Comparison of ENCODE assay signal across 8 cellular contexts in the genomic region with DNA sequence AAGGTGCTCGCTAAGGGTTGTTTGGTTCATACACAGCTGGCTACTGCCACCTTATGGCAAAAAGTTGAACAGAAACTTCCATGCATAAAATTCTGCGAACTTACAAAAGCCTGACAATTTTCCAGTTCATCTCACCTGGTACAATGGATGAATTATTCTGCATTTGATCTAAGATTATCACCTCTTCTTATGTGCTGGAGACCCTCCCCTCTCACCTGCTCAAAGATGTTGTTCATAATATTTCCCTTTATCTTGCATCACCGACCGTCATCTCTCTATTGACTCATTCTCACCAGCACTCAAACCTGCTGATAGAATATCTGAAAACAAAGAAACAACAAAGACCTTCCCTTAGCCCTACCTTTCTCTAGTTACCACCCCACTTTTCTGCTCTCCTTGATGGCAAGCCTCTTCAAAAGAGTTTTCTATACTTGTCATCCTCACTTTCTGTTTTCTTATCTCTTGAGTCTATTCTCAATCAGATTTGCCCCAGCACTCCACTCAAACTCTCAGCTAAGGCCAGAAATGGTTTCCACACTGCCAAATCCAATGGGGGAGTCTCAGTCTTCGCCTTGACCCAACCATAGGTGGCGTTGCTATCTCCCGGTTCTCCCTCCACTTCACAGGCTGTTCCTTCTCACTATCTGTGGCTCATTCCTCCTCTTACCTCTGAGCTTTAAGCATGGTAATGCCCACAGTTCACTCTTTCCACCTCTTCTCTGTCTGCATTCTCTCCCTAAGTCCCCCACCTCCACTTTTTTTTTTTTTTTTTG. TPM values are rescaled to one million over a fixed set of nuclear protein-coding genes. Genes with fewer than 3 reads are reported as not detected.
DNase-seq lines count a peak whose midpoint lies in the region; ATAC-seq, FAIRE-seq and TF ChIP-seq lines count a peak whose summit lies in the region.

No MANE protein-coding gene starts in this region.

- peak overlapping the region in 2 of 3 donors; percentile 3 to 22 for H3K27ac Mint-ChIP-seq in CD4-positive, CD25-positive, alpha-beta regulatory T cell
- no peak overlapping the region for H3K27ac Mint-ChIP-seq in activated T-helper 17 cell treated with anti-CD3 and anti-CD28 coated beads, Interleukin-2, amount 50 U/mL, for 72 hours
- no peak overlapping the region for H3K27ac Mint-ChIP-seq in progenitor cell of endocrine pancreas

- H3K4me1 ChIP-seq in CD4-positive, CD25-positive, alpha-beta regulatory T cell (ENCODE audit: control insufficient read depth, insufficient read depth, low read length, poor library complexity, severe bottlenecking): no peaks in the 10 kb centered on the region

- H3K4me1 Mint-ChIP-seq in CD4-positive, CD25-positive, alpha-beta regulatory T cell: peaks cover 5 to 13% (median 8%) of the 10 kb centered on the region in 4 donors
- peaks cover 14% of the 10 kb centered on the region for H3K4me1 Mint-ChIP-seq in activated T-helper 17 cell treated with anti-CD3 and anti-CD28 coated beads, Interleukin-2, amount 50 U/mL, for 72 hours
- H3K4me1 Mint-ChIP-seq in progenitor cell of endocrine pancreas (ENCODE audit: low read depth): peaks cover 7% of the 10 kb centered on the region

- peaks cover 4% of the 10 kb centered on the region for H3K27me3 Mint-ChIP-seq in CD4-positive, CD25-positive, alpha-beta regulatory T cell
- H3K27me3 Mint-ChIP-seq in activated T-helper 17 cell treated with anti-CD3 and anti-CD28 coated beads, Interleukin-2, amount 50 U/mL, for 72 hours: peaks cover 7% of the 10 kb centered on the region
- H3K27me3 Mint-ChIP-seq in progenitor cell of endocrine pancreas: peaks cover 10% of the 10 kb centered on the region

- no peaks in the 10 kb centered on the region for H3K9me3 Mint-ChIP-seq in CD4-positive, CD25-positive, alpha-beta regulatory T cell
- H3K9me3 Mint-ChIP-seq in activated T-helper 17 cell treated with anti-CD3 and anti-CD28 coated beads, Interleukin-2, amount 50 U/mL, for 72 hours: no peaks in the 10 kb centered on the region
- no peaks in the 10 kb centered on the region for H3K9me3 Mint-ChIP-seq in progenitor cell of endocrine pancreas (ENCODE audit: low read depth)

- H3K4me3 ChIP-seq in CD4-positive, CD25-positive, alpha-beta regulatory T cell (ENCODE audit: low read depth, low read length): peak overlapping the region; percentile 65

- no peak for TF ChIP-seq POLR2A in GM12892 (IDR thresholded peaks at IDR 0.05; ENCODE audit: low read depth, low read length)

- H3K27me3 ChIP-seq in CD4-positive, CD25-positive, alpha-beta regulatory T cell (ENCODE audit: control insufficient read depth, insufficient read depth, low read length): no peaks in the 10 kb centered on the region

- H3K9me3 ChIP-seq in CD4-positive, CD25-positive, alpha-beta regulatory T cell (ENCODE audit: control insufficient read depth in 2 of 2, low read length in 2 of 2): no peaks in the 10 kb centered on the region

- peaks cover 9% of the 10 kb centered on the region for H3K36me3 Mint-ChIP-seq in CD4-positive, CD25-positive, alpha-beta regulatory T cell
- H3K36me3 Mint-ChIP-seq in activated T-helper 17 cell treated with anti-CD3 and anti-CD28 coated beads, Interleukin-2, amount 50 U/mL, for 72 hours (ENCODE audit: low read depth): peaks cover 22% of the 10 kb centered on the region
- H3K36me3 Mint-ChIP-seq in progenitor cell of endocrine pancreas (ENCODE audit: insufficient read depth): peaks cover 4% of the 10 kb centered on the region

- TF ChIP-seq CTCF in GM13977 (IDR thresholded peaks at IDR 0.05; ENCODE audit: extremely low read depth, insufficient read depth, missing control alignments) (peak; percentile 67), progenitor cell of endocrine pancreas (IDR thresholded peaks at IDR 0.05; ENCODE audit: unreplicated experiment) (peak; percentile 79)

- FAIRE-seq in GM12892 (lab: Jason Lieb, UNC): no peak

- DNase-seq in CD4-positive, CD25-positive, alpha-beta regulatory T cell: peak in 2 of 3 donors; percentile 45 to 63
- peak; percentile 45 for DNase-seq in GM13977 (ENCODE audit: low spot score)
- DNase-seq in NCI-H226: peak; percentile 44
- peak; percentile 67 for DNase-seq in glomerular visceral epithelial cell (ENCODE audit: extremely low spot score)
- no peak for DNase-seq in progenitor cell of endocrine pancreas (ENCODE audit: low spot score, unreplicated experiment)
- DNase-seq in GM12892 (ENCODE audit: insufficient read length): no peak

- ATAC-seq in CD4-positive, CD25-positive, alpha-beta regulatory T cell (ENCODE audit: low read depth in 2 of 2): peak in 1 of 2 donors; percentile 24
- ATAC-seq in activated T-helper 17 cell treated with anti-CD3 and anti-CD28 coated beads, Interleukin-2, amount 50 U/mL, for 72 hours (replicated peaks): peak; percentile 52
- no peak for ATAC-seq in HG03571 (IDR thresholded peaks at IDR 0.05; ENCODE audit: unreplicated experiment)

- peaks cover 11% of the 10 kb centered on the region for H3K36me3 ChIP-seq in CD4-positive, CD25-positive, alpha-beta regulatory T cell (ENCODE audit: control insufficient read depth, insufficient read depth, low read length)

- peak overlapping the region in 3 of 4 donors; percentile 2 to 9 (median 8) for H3K4me3 Mint-ChIP-seq in CD4-positive, CD25-positive, alpha-beta regulatory T cell
- no peak overlapping the region for H3K4me3 Mint-ChIP-seq in activated T-helper 17 cell treated with anti-CD3 and anti-CD28 coated beads, Interleukin-2, amount 50 U/mL, for 72 hours
- peak overlapping the region; percentile 18 for H3K4me3 Mint-ChIP-seq in progenitor cell of endocrine pancreas (ENCODE audit: low read depth)

- no peak overlapping the region for H3K27ac ChIP-seq in CD4-positive, CD25-positive, alpha-beta regulatory T cell (ENCODE audit: insufficient read depth, low read length, poor library complexity, severe bottlenecking)

- in situ Hi-C loops in GM13977 (cut with MboI; ENCODE audit: low pct_unique_long_range_greater_than_20kb, low sequenced_read_pairs, unreplicated experiment): loop anchor here (25.0 kb wide), 1 partner anchor 903 kb away; no protein-coding TSS in a partner anchor

RNA-seq across cellular contexts. Expression of a gene that starts 25.8 kb away (rescaled TPM):
- total RNA-seq in CD4-positive, CD25-positive, alpha-beta regulatory T cell: 10.9 TPM
- 10 to 100 TPM in 3 of 4 donors, 1 to 10 TPM in 1; 6.8 to 10.7 (median 10.3) TPM for polyA plus RNA-seq in CD4-positive, CD25-positive, alpha-beta regulatory T cell
- 10 to 100 TPM; 16.9 to 17.7 TPM for total RNA-seq in activated T-helper 17 cell treated with anti-CD3 and anti-CD28 coated beads, Interleukin-2, amount 50 U/mL, for 72 hours
- total RNA-seq in progenitor cell of endocrine pancreas: 19.2 and 20.1 TPM in 2 replicates
- 9.6 TPM for polyA plus RNA-seq in GM12892 (2012; ENCODE audit: missing spikeins)

Comparison
In these comparisons a context has a peak if more than half of its experiments do, and no peak if none do; other contexts are left out.
1. DNase-seq: peak in CD4-positive, CD25-positive, alpha-beta regulatory T cell (2 of 3), GM13977 (single experiment), NCI-H226 (single experiment) and glomerular visceral epithelial cell (single experiment); none in progenitor cell of endocrine pancreas (single experiment) and GM12892 (single experiment).
2. H3K27ac Mint-ChIP-seq: peak in CD4-positive, CD25-positive, alpha-beta regulatory T cell (2 of 3); none in activated T-helper 17 cell treated with anti-CD3 and anti-CD28 coated beads, Interleukin-2, amount 50 U/mL, for 72 hours (single experiment) and progenitor cell of endocrine pancreas (single experiment).